ENCODE assay signal across 11 cellular contexts in the genomic region with DNA sequence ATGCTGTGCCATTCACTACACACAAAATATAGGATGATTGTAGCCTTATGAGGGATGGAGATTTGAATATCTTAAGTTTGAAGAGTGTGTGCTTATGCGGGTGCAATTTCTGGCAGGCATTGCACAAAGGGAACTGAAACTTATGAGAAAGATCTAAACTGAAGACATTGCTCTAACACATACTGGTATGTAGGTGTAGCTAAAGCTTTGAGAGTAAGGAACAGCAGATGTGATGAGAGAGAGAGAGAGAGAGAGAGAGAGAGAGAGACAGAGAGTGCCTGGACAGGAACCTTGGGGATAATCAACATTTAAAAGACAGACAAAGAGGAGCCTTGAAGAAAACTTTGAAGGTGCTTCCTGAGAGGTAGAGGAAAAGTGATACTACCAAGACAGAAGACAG.
DNase-seq lines count a peak whose midpoint lies in the region; ATAC-seq and TF ChIP-seq lines count a peak whose summit lies in the region.
"Had no signal": no experiment of that assay in that cellular context is flagged by ENCODE, and none has a peak within 500 bp of the region (broad histone marks: within the 10 kb centered on the region; RNA-seq: fewer than 3 reads in every experiment).

No MANE protein-coding gene starts in this region.

- no peaks in the 10 kb centered on the region for H3K4me1 Mint-ChIP-seq in stimulated activated naive CD8-positive, alpha-beta T cell treated with anti-CD3 and anti-CD28 coated beads, Interleukin-15, amount 100 ng/mL, for 72 hours
- H3K4me1 Mint-ChIP-seq in activated CD8-positive, alpha-beta memory T cell treated with anti-CD3 and anti-CD28 coated beads, Interleukin-2, amount 10 ng/mL, durations not matched to agents 7 days and 5 days: no peaks in the 10 kb centered on the region
- H3K4me1 Mint-ChIP-seq: central memory CD8-positive, alpha-beta T cell had no signal

- peak; percentile 54 for ATAC-seq in stimulated activated naive CD8-positive, alpha-beta T cell treated with anti-CD3 and anti-CD28 coated beads, Interleukin-15, amount 100 ng/mL, for 72 hours
- no peak for ATAC-seq in stimulated activated naive CD8-positive, alpha-beta T cell treated with anti-CD3 and anti-CD28 coated beads, Interleukin-15, Interleukin-2, amounts not matched to agents 100 U/mL and 50 U/mL, for 24 hours
- ATAC-seq in HG02571 (IDR thresholded peaks at IDR 0.05; ENCODE audit: unreplicated experiment) (peak; percentile 99), HG03432 (IDR thresholded peaks at IDR 0.05; ENCODE audit: unreplicated experiment) (peak; percentile 100)
- ATAC-seq in activated CD8-positive, alpha-beta memory T cell treated with anti-CD3 and anti-CD28 coated beads, Interleukin-2, amount 10 ng/mL, durations not matched to agents 7 days and 5 days: no peak

- H3K4me1 ChIP-seq in prostate gland (replicated peaks): no peaks in the 10 kb centered on the region

- CTCF ChIA-PET in activated CD8-positive, alpha-beta memory T cell treated with anti-CD3 and anti-CD28 coated beads, Interleukin-2, amount 10 ng/mL, durations not matched to agents 7 days and 5 days (lab: Charles Lee): no interaction called here

- no peaks in the 10 kb centered on the region for H3K36me3 ChIP-seq in prostate gland

- in situ Hi-C loops in G401 (cut with HindIII; ENCODE audit: low sequenced_read_pairs): loop anchor here (5.0 kb wide), 1 partner anchor 36 kb away; no protein-coding TSS in a partner anchor

- H3K36me3 Mint-ChIP-seq in activated CD8-positive, alpha-beta memory T cell treated with anti-CD3 and anti-CD28 coated beads, Interleukin-2, amount 10 ng/mL, durations not matched to agents 7 days and 5 days: no peaks in the 10 kb centered on the region

- H3K27me3 ChIP-seq in prostate gland (replicated peaks; ENCODE audit: insufficient read depth): no peaks in the 10 kb centered on the region

- intact Hi-C loops in prostate gland (cut with DNase I): loop anchor here (10.0 kb wide), 2 partner anchors 489 to 671 kb away; no protein-coding TSS in a partner anchor

- no peak for TF ChIP-seq POLR2A in prostate gland (IDR thresholded peaks at IDR 0.05)

- no peak overlapping the region for H3K27ac ChIP-seq in prostate gland

- H3K27me3 Mint-ChIP-seq in stimulated activated naive CD8-positive, alpha-beta T cell treated with anti-CD3 and anti-CD28 coated beads, Interleukin-15, amount 100 ng/mL, for 72 hours: peaks cover 8% of the 10 kb centered on the region
- peaks cover 14% of the 10 kb centered on the region for H3K27me3 Mint-ChIP-seq in activated CD8-positive, alpha-beta memory T cell treated with anti-CD3 and anti-CD28 coated beads, Interleukin-2, amount 10 ng/mL, durations not matched to agents 7 days and 5 days
- H3K27me3 Mint-ChIP-seq: central memory CD8-positive, alpha-beta T cell had no signal

- no peaks in the 10 kb centered on the region for H3K9me3 ChIP-seq in prostate gland

- no peak overlapping the region for H3K27ac Mint-ChIP-seq in stimulated activated naive CD8-positive, alpha-beta T cell treated with anti-CD3 and anti-CD28 coated beads, Interleukin-15, amount 100 ng/mL, for 72 hours
- H3K27ac Mint-ChIP-seq in activated CD8-positive, alpha-beta memory T cell treated with anti-CD3 and anti-CD28 coated beads, Interleukin-2, amount 10 ng/mL, durations not matched to agents 7 days and 5 days: no peak overlapping the region

- no peak overlapping the region for H3K4me3 ChIP-seq in prostate gland

- TF ChIP-seq CTCF in prostate gland (IDR thresholded peaks at IDR 0.05): no peak

- no peak for DNase-seq in stimulated activated naive CD8-positive, alpha-beta T cell treated with anti-CD3 and anti-CD28 coated beads, Interleukin-15, amount 100 ng/mL, for 72 hours
- DNase-seq in stimulated activated naive CD8-positive, alpha-beta T cell treated with anti-CD3 and anti-CD28 coated beads, Interleukin-15, Interleukin-2, amounts not matched to agents 100 U/mL and 50 U/mL, for 24 hours: no peak
- DNase-seq in prostate gland (ENCODE audit: low spot score) (no peak), G401 (ENCODE audit: low spot score) (no peak), NCI-H510A (lab: John Stamatoyannopoulos, UW) (no peak)
- no peak for DNase-seq in activated CD8-positive, alpha-beta memory T cell treated with anti-CD3 and anti-CD28 coated beads, Interleukin-2, amount 10 ng/mL, durations not matched to agents 7 days and 5 days
- DNase-seq: ACHN, mesendoderm had no signal

- H3K9me3 Mint-ChIP-seq in stimulated activated naive CD8-positive, alpha-beta T cell treated with anti-CD3 and anti-CD28 coated beads, Interleukin-15, amount 100 ng/mL, for 72 hours: no peaks in the 10 kb centered on the region
- H3K9me3 Mint-ChIP-seq in activated CD8-positive, alpha-beta memory T cell treated with anti-CD3 and anti-CD28 coated beads, Interleukin-2, amount 10 ng/mL, durations not matched to agents 7 days and 5 days (ENCODE audit: low read depth): no peaks in the 10 kb centered on the region

- WGBS in prostate gland: 100% methylated on average over 1 of the region's 1 CpG

- H3K4me3 Mint-ChIP-seq in stimulated activated naive CD8-positive, alpha-beta T cell treated with anti-CD3 and anti-CD28 coated beads, Interleukin-15, amount 100 ng/mL, for 72 hours: no peak overlapping the region
- no peak overlapping the region for H3K4me3 Mint-ChIP-seq in activated CD8-positive, alpha-beta memory T cell treated with anti-CD3 and anti-CD28 coated beads, Interleukin-2, amount 10 ng/mL, durations not matched to agents 7 days and 5 days
- H3K4me3 Mint-ChIP-seq: central memory CD8-positive, alpha-beta T cell had no signal

Comparison
In these comparisons a context has a peak if more than half of its experiments do, and no peak if none do; other contexts are left out.
1. ATAC-seq: peak in stimulated activated naive CD8-positive, alpha-beta T cell treated with anti-CD3 and anti-CD28 coated beads, Interleukin-15, amount 100 ng/mL, for 72 hours (single experiment), HG02571 (single experiment) and HG03432 (single experiment); none in stimulated activated naive CD8-positive, alpha-beta T cell treated with anti-CD3 and anti-CD28 coated beads, Interleukin-15, Interleukin-2, amounts not matched to agents 100 U/mL and 50 U/mL, for 24 hours (single experiment) and activated CD8-positive, alpha-beta memory T cell treated with anti-CD3 and anti-CD28 coated beads, Interleukin-2, amount 10 ng/mL, durations not matched to agents 7 days and 5 days (single experiment).